ENCODE assay signal across 20 cellular contexts in the genomic region with DNA sequence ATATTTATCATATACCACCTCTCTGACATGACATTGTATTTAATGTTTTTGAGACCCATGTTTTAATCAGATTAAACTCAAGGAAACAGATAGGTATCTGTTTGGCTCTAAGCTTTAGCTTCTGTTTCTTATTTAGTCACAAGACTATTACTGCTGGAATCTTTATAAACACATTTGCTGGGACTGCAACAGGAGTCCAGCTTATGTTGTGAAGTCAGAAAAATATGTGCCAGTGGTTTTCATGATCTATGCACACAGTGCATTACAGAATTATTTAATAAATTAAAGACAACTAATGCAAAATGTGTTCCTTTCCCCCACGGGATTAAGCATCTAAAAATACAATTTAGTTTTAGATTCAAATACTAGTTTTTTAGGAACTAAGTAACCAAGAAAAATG.
DNase-seq lines count a peak whose midpoint lies in the region; FAIRE-seq and TF ChIP-seq lines count a peak whose summit lies in the region.
"Had no signal": no experiment of that assay in that cellular context is flagged by ENCODE, and none has a peak within 500 bp of the region (broad histone marks: within the 10 kb centered on the region; RNA-seq: fewer than 3 reads in every experiment).

No MANE protein-coding gene starts in this region.

- no TSS peak for BruUV-seq in endothelial cell of umbilical vein (replicated peaks; lab: Mats Ljungman, UMichigan)

- H3K27me3 ChIP-seq in Karpas-422 (ENCODE audit: low read length), result no peaks in the 10 kb centered on the region
- H3K27me3 ChIP-seq in endothelial cell of umbilical vein (ENCODE audit: control insufficient read depth in 2 of 2, insufficient read depth in 2 of 2, low read length in 2 of 2), result no peaks in the 10 kb centered on the region
- H3K27me3 ChIP-seq: BLaER1 had no signal

- dilution Hi-C loops in endothelial cell of umbilical vein (cut with MboI; ENCODE audit: extremely low pct_ligation_motif_present, low sequenced_read_pairs), result no loop called here

- H2AFZ ChIP-seq in Karpas-422 (ENCODE audit: low read length) (no peak overlapping the region), endothelial cell of umbilical vein (ENCODE audit: low read depth, low read length) (no peak overlapping the region)

- H3K9me3 ChIP-seq in Karpas-422 (ENCODE audit: low read length) (no peaks in the 10 kb centered on the region), endothelial cell of umbilical vein (replicated peaks; ENCODE audit: control insufficient read depth, insufficient read depth, low read length) (no peaks in the 10 kb centered on the region)
- H3K9me3 ChIP-seq: BLaER1 had no signal

- H3K9me2 ChIP-seq in Karpas-422 (replicated peaks; ENCODE audit: insufficient read depth, low read length), result no peaks in the 10 kb centered on the region

- H3K4me3 ChIP-seq in AG10803 (ENCODE audit: low read length), result no peak overlapping the region
- H3K4me3 ChIP-seq in Karpas-422 (ENCODE audit: low read length), result no peak overlapping the region
- H3K4me3 ChIP-seq in endothelial cell of umbilical vein (replicated peaks in 1 of 3; ENCODE audit: insufficient read depth in 1 of 3, low read depth in 1 of 3, low read length in 3 of 3), result no peak overlapping the region
- H3K4me3 ChIP-seq in retinal pigment epithelial cell (ENCODE audit: low read length), result no peak overlapping the region
- H3K4me3 ChIP-seq: BLaER1 had no signal

- peak; percentile 79 for DNase-seq in AG10803 (ENCODE audit: low read depth)
- no peak for DNase-seq in Karpas-422
- DNase-seq in endothelial cell of umbilical vein (ENCODE audit: low read depth, low spot score), result peak; percentile 10
- peak; percentile 18 for DNase-seq in retinal pigment epithelial cell (ENCODE audit: low read depth)
- DNase-seq in COLO668 (lab: John Stamatoyannopoulos, UW; ENCODE audit: unreplicated experiment), result no peak
- DNase-seq in NCI-H446 (lab: John Stamatoyannopoulos, UW), result no peak
- DNase-seq in NK-92 (lab: John Stamatoyannopoulos, UW; ENCODE audit: unreplicated experiment), result no peak
- DNase-seq: CD8-positive, alpha-beta memory T cell; DMS79 treated with DMSO at 0.1 percent for 48 hours; GDM1; HFFc6; MM.1S; NCI-H1092 treated with DMSO at 0.1 percent for 48 hours; NCI-H1694; NCI-H2227 treated with DMSO at 0.1 percent for 48 hours; NCI-H524 treated with DMSO at 0.1 percent for 48 hours had no signal

- H4K20me1 ChIP-seq in Karpas-422 (ENCODE audit: insufficient read depth, low read depth, low read length) (no peaks in the 10 kb centered on the region), endothelial cell of umbilical vein (replicated peaks; ENCODE audit: control insufficient read depth, extremely low read depth, insufficient read depth, low read length) (no peaks in the 10 kb centered on the region)
- H4K20me1 ChIP-seq: BLaER1 had no signal

- peaks cover 15% of the 10 kb centered on the region for H3K36me3 ChIP-seq in Karpas-422 (ENCODE audit: insufficient read depth, low read length)
- no peaks in the 10 kb centered on the region for H3K36me3 ChIP-seq in endothelial cell of umbilical vein (ENCODE audit: control insufficient read depth in 2 of 2, extremely low read depth in 1 of 2, insufficient read depth in 2 of 2, low read length in 2 of 2)
- H3K36me3 ChIP-seq: BLaER1 had no signal

- no peaks in the 10 kb centered on the region for H3K9me1 ChIP-seq in endothelial cell of umbilical vein (replicated peaks; ENCODE audit: control insufficient read depth, extremely low read depth, insufficient read depth, low read length)

- H3K79me2 ChIP-seq in Karpas-422 (ENCODE audit: low read length) (peaks cover 9% of the 10 kb centered on the region), endothelial cell of umbilical vein (ENCODE audit: control insufficient read depth, insufficient read depth, low read length) (no peaks in the 10 kb centered on the region)

- H3K9ac ChIP-seq in Karpas-422 (ENCODE audit: low read length), result no peak overlapping the region
- H3K9ac ChIP-seq in endothelial cell of umbilical vein (replicated peaks; ENCODE audit: extremely low read depth, insufficient read depth, low read length), result no peak overlapping the region
- H3K9ac ChIP-seq: BLaER1, KMS-11 had no signal

- H3K27ac ChIP-seq in Karpas-422 (ENCODE audit: low read length) (peak overlapping the region; percentile 19; the same call in 1 of the 2 replicates), endothelial cell of umbilical vein (ENCODE audit: insufficient read depth, low read depth, low read length) (no peak overlapping the region)
- H3K27ac ChIP-seq: BLaER1, KMS-11 had no signal

- no peak for FAIRE-seq in endothelial cell of umbilical vein (lab: Jason Lieb, UNC)
- FAIRE-seq: GM12891, H1 had no signal

- TF ChIP-seq POLR2A in endothelial cell of umbilical vein (IDR thresholded peaks at IDR 0.05; ENCODE audit: low read depth, low read length), result no peak

- TF ChIP-seq CTCF in AG10803 (conservative IDR thresholded peaks at IDR 0.05; ENCODE audit: low read length), result no peak
- no peak for TF ChIP-seq CTCF in endothelial cell of umbilical vein (IDR thresholded peaks at IDR 0.05; ENCODE audit: extremely low read depth in 1 of 2, insufficient read depth in 1 of 2, low read depth in 1 of 2, low read length in 2 of 2)
- no peak for TF ChIP-seq CTCF in retinal pigment epithelial cell (conservative IDR thresholded peaks at IDR 0.05; ENCODE audit: low read depth, low read length)

- CTCF ChIA-PET in endothelial cell of umbilical vein (lab: Charles Lee), result interaction anchor here (0.6 to 1.4 kb wide), 2 partner anchors 13 to 187 kb away, joined by 3 to 4 read pairs; no protein-coding TSS in a partner anchor

- intact Hi-C loops in endothelial cell of umbilical vein (cut with micrococcal nuclease), result no loop called here

- H3K4me1 ChIP-seq in Karpas-422 (ENCODE audit: low read length) (peaks cover 16% of the 10 kb centered on the region), endothelial cell of umbilical vein (ENCODE audit: control insufficient read depth, extremely low read depth, insufficient read depth, low read length) (no peaks in the 10 kb centered on the region)

- H3K4me2 ChIP-seq in Karpas-422 (ENCODE audit: low read depth, low read length, poor library complexity, severe bottlenecking), result peak overlapping the region; percentile 14
- H3K4me2 ChIP-seq in endothelial cell of umbilical vein (ENCODE audit: insufficient read depth, low read length), result no peak overlapping the region
- H3K4me2 ChIP-seq: BLaER1, KMS-11 had no signal

- POLR2A ChIA-PET in endothelial cell of umbilical vein (lab: Charles Lee), result no interaction called here

TF ChIP-seq in endothelial cell of umbilical vein, 7 proteins besides CTCF, POLR2A, EP300 and RAD21:
- TF ChIP-seq MYC (IDR thresholded peaks at IDR 0.05; ENCODE audit: low read depth, low read length) (no peak), FOS (IDR thresholded peaks at IDR 0.05; ENCODE audit: borderline replicate concordance, insufficient read depth, low read length) (no peak), GATA2 (IDR thresholded peaks at IDR 0.05; ENCODE audit: insufficient read depth, insufficient read length, low read depth, low read length) (no peak), POLR2AphosphoS5 (IDR thresholded peaks at IDR 0.05; ENCODE audit: insufficient read depth, low read depth, low read length) (no peak), MAX (IDR thresholded peaks at IDR 0.05; ENCODE audit: insufficient read depth, insufficient read length) (no peak), EZH2 (IDR thresholded peaks at IDR 0.05; ENCODE audit: borderline replicate concordance, low read depth, low read length, severe bottlenecking) (no peak), JUN (IDR thresholded peaks at IDR 0.05; ENCODE audit: borderline replicate concordance, insufficient read depth, insufficient read length, low read depth) (no peak)

Comparison
In these comparisons a context has a peak if more than half of its experiments do, and no peak if none do; other contexts are left out.
1. DNase-seq: peak in AG10803 (single experiment), endothelial cell of umbilical vein (single experiment) and retinal pigment epithelial cell (single experiment); none in Karpas-422 (single experiment), COLO668 (single experiment), NCI-H446 (0 of 2) and NK-92 (single experiment).